Comparison of ENCODE assay signal across 8 cellular contexts in the genomic region with DNA sequence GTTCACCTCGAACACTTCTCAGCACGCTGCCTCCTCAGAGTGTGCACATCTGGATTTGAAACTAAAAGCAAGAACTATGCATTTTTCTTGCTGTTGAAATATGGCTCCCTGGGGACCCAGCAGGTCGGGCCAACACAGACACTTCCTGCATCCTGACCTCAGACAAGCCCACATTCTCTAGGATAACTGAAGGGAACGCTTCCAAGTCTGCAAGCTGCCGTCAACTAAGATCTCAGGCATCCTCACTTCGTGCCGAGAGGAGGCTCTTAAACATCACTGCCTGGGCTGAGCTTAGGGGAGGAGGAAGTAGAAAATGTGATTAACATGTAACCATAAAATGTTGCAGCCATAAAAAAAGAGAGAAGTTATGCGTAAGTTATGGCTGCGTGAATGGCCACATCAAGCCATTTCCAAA.
DNase-seq lines count a peak whose midpoint lies in the region; ATAC-seq and TF ChIP-seq lines count a peak whose summit lies in the region.

No MANE protein-coding gene starts in this region.

- peaks cover 0 to 8% (median 0%) of the 10 kb centered on the region in 3 donors for H3K27me3 ChIP-seq in gastrocnemius medialis
- H3K27me3 ChIP-seq in Caco-2 (replicated peaks; ENCODE audit: control insufficient read depth, insufficient read depth, low read length): peaks cover 1% of the 10 kb centered on the region; the same call in 1 of the 2 replicates

- H3K9me3 ChIP-seq in gastrocnemius medialis (no peaks in the 10 kb centered on the region), Caco-2 (peaks cover 6% of the 10 kb centered on the region)

- H3K36me3 ChIP-seq in gastrocnemius medialis: no peaks in the 10 kb centered on the region
- H3K36me3 ChIP-seq in Caco-2 (ENCODE audit: control insufficient read depth, insufficient read depth, low read length): no peaks in the 10 kb centered on the region

- H3K4me3 ChIP-seq in gastrocnemius medialis (no peak overlapping the region), Caco-2 (ENCODE audit: low read depth, low read length) (no peak overlapping the region)

- H3K36me3 Mint-ChIP-seq in dendritic cell treated with granulocyte-macrophage colony-stimulating factor and Interleukin-4, amounts not matched to agents 40 ng/mL and 50 ng/mL, for 4 days (ENCODE audit: low read depth): peaks cover 17% of the 10 kb centered on the region
- H3K36me3 Mint-ChIP-seq in Caco-2 (ENCODE audit: insufficient read depth, unreplicated experiment) (no peaks in the 10 kb centered on the region), nephron progenitor cell (ENCODE audit: low read depth) (peaks cover 4% of the 10 kb centered on the region)

- H3K4me1 ChIP-seq in gastrocnemius medialis (peaks cover 0 to 18% of the 10 kb centered on the region in 2 donors), Caco-2 (no peaks in the 10 kb centered on the region)

- peaks cover 3% of the 10 kb centered on the region for H3K27me3 Mint-ChIP-seq in dendritic cell treated with granulocyte-macrophage colony-stimulating factor and Interleukin-4, amounts not matched to agents 40 ng/mL and 50 ng/mL, for 4 days
- H3K27me3 Mint-ChIP-seq in Caco-2 (ENCODE audit: insufficient read depth, unreplicated experiment) (peaks cover 25% of the 10 kb centered on the region), nephron progenitor cell (ENCODE audit: low read depth, poor library complexity) (peaks cover 50% of the 10 kb centered on the region)

- H3K27ac ChIP-seq in gastrocnemius medialis: no peak overlapping the region

- POLR2A ChIA-PET in Caco-2 (lab: Charles Lee): no interaction called here

- TF ChIP-seq POLR2A in gastrocnemius medialis (IDR thresholded peaks at IDR 0.05): no peak

- TF ChIP-seq CTCF in gastrocnemius medialis (IDR thresholded peaks at IDR 0.05 in 4 of 5, conservative IDR thresholded peaks at IDR 0.05 in 1 of 5): no peak
- TF ChIP-seq CTCF in Caco-2 (IDR thresholded peaks at IDR 0.05; ENCODE audit: insufficient read depth in 1 of 2, low read depth in 1 of 2, low read length in 1 of 2, severe bottlenecking in 1 of 2, unreplicated experiment in 1 of 2): no peak
- no peak for TF ChIP-seq CTCF in nephron progenitor cell (IDR thresholded peaks at IDR 0.05)

- peak; percentile 60 for DNase-seq in HT1080 (ENCODE audit: low read depth)
- peak in 1 of 2 donors; percentile 61 for DNase-seq in gastrocnemius medialis
- no peak for DNase-seq in Caco-2
- no peak for DNase-seq in nephron progenitor cell

- intact Hi-C loops in dendritic cell treated with granulocyte-macrophage colony-stimulating factor and Interleukin-4, amounts not matched to agents 40 ng/mL and 50 ng/mL, for 4 days (cut with micrococcal nuclease): no loop called here
- intact Hi-C loops in gastrocnemius medialis (cut with DNase I; ENCODE audit: low total_unique reads): no loop called here
- intact Hi-C loops in Caco-2 (cut with micrococcal nuclease; ENCODE audit: unreplicated experiment): no loop called here

- peaks cover 41% of the 10 kb centered on the region for H3K4me1 Mint-ChIP-seq in dendritic cell treated with granulocyte-macrophage colony-stimulating factor and Interleukin-4, amounts not matched to agents 40 ng/mL and 50 ng/mL, for 4 days (ENCODE audit: low read depth)
- no peaks in the 10 kb centered on the region for H3K4me1 Mint-ChIP-seq in Caco-2 (ENCODE audit: low read depth, unreplicated experiment)
- peaks cover 12% of the 10 kb centered on the region for H3K4me1 Mint-ChIP-seq in nephron progenitor cell

- BruUV-seq in Caco-2 (replicated peaks; lab: Mats Ljungman, UMichigan): no TSS peak

- H3K27ac Mint-ChIP-seq in dendritic cell treated with granulocyte-macrophage colony-stimulating factor and Interleukin-4, amounts not matched to agents 40 ng/mL and 50 ng/mL, for 4 days: peak overlapping the region; percentile 83
- H3K27ac Mint-ChIP-seq in Caco-2 (ENCODE audit: unreplicated experiment) (no peak overlapping the region), nephron progenitor cell (no peak overlapping the region)

- in situ Hi-C loops in gastrocnemius medialis (cut with MboI; ENCODE audit: low sequenced_read_pairs in 4 of 4): no loop called here

- ATAC-seq in GM18867 (IDR thresholded peaks at IDR 0.05; ENCODE audit: unreplicated experiment) (peak; percentile 83), gastrocnemius medialis (peak; percentile 31 to 77), GM18870 (IDR thresholded peaks at IDR 0.05; ENCODE audit: unreplicated experiment) (no peak), HG02571 (IDR thresholded peaks at IDR 0.05; ENCODE audit: unreplicated experiment) (no peak)

- CTCF ChIA-PET in Caco-2 (lab: Charles Lee): no interaction called here

- peak overlapping the region; percentile 65 for H3K4me3 Mint-ChIP-seq in dendritic cell treated with granulocyte-macrophage colony-stimulating factor and Interleukin-4, amounts not matched to agents 40 ng/mL and 50 ng/mL, for 4 days
- H3K4me3 Mint-ChIP-seq in Caco-2 (ENCODE audit: unreplicated experiment) (no peak overlapping the region), nephron progenitor cell (no peak overlapping the region)

- H3K9me3 Mint-ChIP-seq in dendritic cell treated with granulocyte-macrophage colony-stimulating factor and Interleukin-4, amounts not matched to agents 40 ng/mL and 50 ng/mL, for 4 days: peaks cover 20% of the 10 kb centered on the region
- H3K9me3 Mint-ChIP-seq in Caco-2 (ENCODE audit: unreplicated experiment) (no peaks in the 10 kb centered on the region), nephron progenitor cell (peaks cover 22% of the 10 kb centered on the region)

Comparison
In these comparisons a context has a peak if more than half of its experiments do, and no peak if none do; other contexts are left out.
1. ATAC-seq: peak in GM18867 (single experiment) and gastrocnemius medialis (2 of 2); none in GM18870 (single experiment) and HG02571 (single experiment).